Comparison of ENCODE assay signal across 13 cellular contexts in genomic region chr5:176743828-176744583, GRCh38.
DNase-seq lines count a peak whose midpoint lies in the region; ATAC-seq lines count a peak whose summit lies in the region.
"Had no signal": no experiment of that assay in that cellular context is flagged by ENCODE, and none has a peak within 500 bp of the region (broad histone marks: within the 10 kb centered on the region; RNA-seq: fewer than 3 reads in every experiment).

No MANE protein-coding gene starts in this region.

- peak overlapping the region; percentile 51; the same call in 1 of the 2 replicates for H3K4me3 ChIP-seq in iPS-18c (ENCODE audit: insufficient read depth, low read depth, low read length)

- no peak for ATAC-seq in T-helper 17 cell
- no peak for ATAC-seq in HG03139 (IDR thresholded peaks at IDR 0.05; ENCODE audit: unreplicated experiment)
- no peak for ATAC-seq in HG03135 (IDR thresholded peaks at IDR 0.05; ENCODE audit: unreplicated experiment)
- ATAC-seq: natural killer cell treated with Interleukin-12 subunit alpha and Interleukin-12 subunit beta and Interleukin-15 and Interleukin-18, amount 100 ng/mL, for 72 hours had no signal

- H3K9me3 ChIP-seq in T-helper 17 cell (ENCODE audit: control insufficient read depth, low read length, poor library complexity, severe bottlenecking) (no peaks in the 10 kb centered on the region), iPS-18c (ENCODE audit: control insufficient read depth, insufficient read depth, low read length) (no peaks in the 10 kb centered on the region)

- no peaks in the 10 kb centered on the region for H3K36me3 Mint-ChIP-seq in activated T-cell treated with anti-CD3 and anti-CD28 coated beads, Interleukin-2, amount 50 U/mL, for 24 hours (ENCODE audit: low read depth)
- H3K36me3 Mint-ChIP-seq in T-helper 17 cell (ENCODE audit: low read depth), result peaks cover 6% of the 10 kb centered on the region
- H3K36me3 Mint-ChIP-seq: natural killer cell treated with Interleukin-12 subunit alpha and Interleukin-12 subunit beta and Interleukin-15 and Interleukin-18, amount 100 ng/mL, for 72 hours had no signal

- no peaks in the 10 kb centered on the region for H3K9me3 Mint-ChIP-seq in activated T-cell treated with anti-CD3 and anti-CD28 coated beads, Interleukin-2, amount 50 U/mL, for 24 hours
- H3K9me3 Mint-ChIP-seq: natural killer cell treated with Interleukin-12 subunit alpha and Interleukin-12 subunit beta and Interleukin-15 and Interleukin-18, amount 100 ng/mL, for 72 hours had no signal

- no peak overlapping the region for H3K4me3 Mint-ChIP-seq in activated T-cell treated with anti-CD3 and anti-CD28 coated beads, Interleukin-2, amount 50 U/mL, for 24 hours
- H3K4me3 Mint-ChIP-seq in T-helper 17 cell, result peak overlapping the region; percentile 73
- H3K4me3 Mint-ChIP-seq: natural killer cell treated with Interleukin-12 subunit alpha and Interleukin-12 subunit beta and Interleukin-15 and Interleukin-18, amount 100 ng/mL, for 72 hours had no signal

- peaks cover 23% of the 10 kb centered on the region for H3K4me1 Mint-ChIP-seq in activated T-cell treated with anti-CD3 and anti-CD28 coated beads, Interleukin-2, amount 50 U/mL, for 24 hours (ENCODE audit: low read depth)
- peaks cover 21% of the 10 kb centered on the region for H3K4me1 Mint-ChIP-seq in T-helper 17 cell

- DNase-seq in activated T-cell treated with anti-CD3 and anti-CD28 coated beads, Interleukin-2, amount 50 U/mL, for 24 hours, result peak; percentile 34
- DNase-seq in activated T-cell treated with anti-CD3 and anti-CD28 coated beads for 4 hours, result no peak
- DNase-seq in T-helper 17 cell, result no peak
- DNase-seq in stimulated activated CD8-positive, alpha-beta memory T cell treated with anti-CD3 and anti-CD28 coated beads, Interleukin-4, amount 100 ng/mL, for 48 hours, result peak; percentile 23
- DNase-seq in NAMALWA (ENCODE audit: low spot score), result no peak
- DNase-seq: activated CD4-positive, CD25-positive, alpha-beta regulatory T cell treated with anti-CD3 and anti-CD28 coated beads, Interleukin-2, amount 50 U/mL, for 72 hours; activated naive CD4-positive, alpha-beta T cell; NCI-H2081 treated with DMSO at 0.1 percent for 48 hours; stimulated activated CD4-positive, alpha-beta T cell treated with anti-CD3 and anti-CD28 coated beads, Interleukin-4, amount 100 ng/mL, for 4 hours had no signal

- H3K27me3 Mint-ChIP-seq in activated T-cell treated with anti-CD3 and anti-CD28 coated beads, Interleukin-2, amount 50 U/mL, for 24 hours, result peaks cover 89% of the 10 kb centered on the region
- peaks cover 82% of the 10 kb centered on the region for H3K27me3 Mint-ChIP-seq in T-helper 17 cell

- H3K27ac Mint-ChIP-seq in activated T-cell treated with anti-CD3 and anti-CD28 coated beads, Interleukin-2, amount 50 U/mL, for 24 hours, result no peak overlapping the region
- H3K27ac Mint-ChIP-seq in T-helper 17 cell, result no peak overlapping the region
- H3K27ac Mint-ChIP-seq: natural killer cell treated with Interleukin-12 subunit alpha and Interleukin-12 subunit beta and Interleukin-15 and Interleukin-18, amount 100 ng/mL, for 72 hours had no signal

Comparison
In these comparisons a context has a peak if more than half of its experiments do, and no peak if none do; other contexts are left out.
1. DNase-seq: peak in activated T-cell treated with anti-CD3 and anti-CD28 coated beads, Interleukin-2, amount 50 U/mL, for 24 hours (single experiment) and stimulated activated CD8-positive, alpha-beta memory T cell treated with anti-CD3 and anti-CD28 coated beads, Interleukin-4, amount 100 ng/mL, for 48 hours (single experiment); none in activated T-cell treated with anti-CD3 and anti-CD28 coated beads for 4 hours (single experiment), T-helper 17 cell (0 of 3) and NAMALWA (single experiment).